Comparison of ENCODE assay signal across 11 cellular contexts in genomic region chr16:9225527-9226316, GRCh38.
DNase-seq lines count a peak whose midpoint lies in the region; ATAC-seq, FAIRE-seq and TF ChIP-seq lines count a peak whose summit lies in the region.
"Had no signal": no experiment of that assay in that cellular context is flagged by ENCODE, and none has a peak within 500 bp of the region (broad histone marks: within the 10 kb centered on the region; RNA-seq: fewer than 3 reads in every experiment).

No MANE protein-coding gene starts in this region.

- H3K14ac ChIP-seq in H1 (ENCODE audit: insufficient read length): no peak overlapping the region

- no peaks in the 10 kb centered on the region for H3K9me2 ChIP-seq in MM.1S (replicated peaks; ENCODE audit: insufficient read depth, low read length)

- H2AK5ac ChIP-seq in H1 (ENCODE audit: low read depth, low read length): no peak overlapping the region; the same call in 1 of the 2 replicates

- peak; percentile 70 to 76 for TF ChIP-seq RAD21 in H1 (IDR thresholded peaks at IDR 0.05 in 1 of 2, conservative IDR thresholded peaks at IDR 0.05 in 1 of 2; ENCODE audit: low read depth in 2 of 2, low read length in 2 of 2)

- H4K8ac ChIP-seq in H1 (ENCODE audit: extremely low read depth, insufficient read depth, low read length): no peak overlapping the region

- DNase-seq in SIG-M5 treated with dmso at 0.1 percent for 504 hours (lab: John Stamatoyannopoulos, UW; ENCODE audit: unreplicated experiment) (peak; percentile 8), SIG-M5 (lab: John Stamatoyannopoulos, UW) (no peak), MM.1S (no peak), H1 (ENCODE audit: low read depth in 1 of 2, low spot score in 2 of 2) (no peak), sigmoid colon (peak; percentile 30)
- DNase-seq: activated CD4-positive, alpha-beta T cell treated with anti-CD3 and anti-CD28 coated beads, Interleukin-2, amount 50 U/mL, for 1 hour; mucosa of descending colon; NCI-H1417 treated with DMSO at 0.1 percent for 48 hours had no signal

- H4K5ac ChIP-seq in H1 (ENCODE audit: insufficient read length, low read depth, low read length): no peak overlapping the region

- H2AFZ ChIP-seq in MM.1S (ENCODE audit: low read length): no peak overlapping the region
- H2AFZ ChIP-seq in H1 (ENCODE audit: low read length): no peak overlapping the region

- H2BK12ac ChIP-seq in H1 (ENCODE audit: low read depth, low read length): no peak overlapping the region

- H3K79me1 ChIP-seq in H1 (ENCODE audit: low read depth, low read length): no peaks in the 10 kb centered on the region

- H3K27ac ChIP-seq in MM.1S (ENCODE audit: low read length) (no peak overlapping the region), H1 (ENCODE audit: low read depth, low read length) (no peak overlapping the region), sigmoid colon (no peak overlapping the region)

- no peak overlapping the region for H3K18ac ChIP-seq in H1 (ENCODE audit: extremely low read depth, low read length)

- H3K23me2 ChIP-seq in H1 (ENCODE audit: low read depth, low read length): no peaks in the 10 kb centered on the region

- H3K4me3 ChIP-seq in MM.1S (ENCODE audit: low read length) (no peak overlapping the region), H1 (ENCODE audit: extremely low read depth in 1 of 4, insufficient read depth in 2 of 4, low read depth in 3 of 4, low read length in 4 of 4) (no peak overlapping the region), sigmoid colon (no peak overlapping the region)
- H3K4me3 ChIP-seq: mucosa of descending colon had no signal

- TF ChIP-seq EP300 in H1 (IDR thresholded peaks at IDR 0.05; ENCODE audit: borderline replicate concordance in 1 of 2, low read depth in 2 of 2, low read length in 2 of 2) (no peak), sigmoid colon (IDR thresholded peaks at IDR 0.05) (no peak)

- CTCF ChIA-PET in H1 (lab: Charles Lee; ENCODE audit: partially characterized antibody): interaction anchor here (0.6 to 3.3 kb wide), 17 partner anchors 9 to 1469 kb away, joined by 3 to 14 read pairs (median 4); partner anchors contain the start of gene TEKT5

- H3K4ac ChIP-seq in H1 (replicated peaks; ENCODE audit: insufficient read length, low read depth, low read length): no peak overlapping the region

- no peak overlapping the region for H3K23ac ChIP-seq in H1 (ENCODE audit: insufficient read length)

- H4K20me1 ChIP-seq in MM.1S (ENCODE audit: insufficient read depth, low read length) (no peaks in the 10 kb centered on the region), H1 (replicated peaks in 1 of 2; ENCODE audit: control insufficient read depth in 1 of 2, insufficient read depth in 2 of 2, low read length in 2 of 2) (peaks cover 0 to 3% of the 10 kb centered on the region in 2 experiments)

- no peaks in the 10 kb centered on the region for H3K27me3 ChIP-seq in MM.1S (replicated peaks; ENCODE audit: insufficient read depth, low read length)
- no peaks in the 10 kb centered on the region for H3K27me3 ChIP-seq in H1 (replicated peaks in 1 of 4; ENCODE audit: control insufficient read depth in 3 of 4, extremely low read depth in 1 of 4, insufficient read depth in 3 of 4, low read length in 3 of 4)
- no peaks in the 10 kb centered on the region for H3K27me3 ChIP-seq in sigmoid colon

- no peak overlapping the region for H2BK120ac ChIP-seq in H1 (replicated peaks; ENCODE audit: low read depth, low read length)

- POLR2A ChIA-PET in H1 (lab: Charles Lee; ENCODE audit: partially characterized antibody): interaction anchor here (0.6 kb wide), 1 partner anchor 9 kb away, joined by 3 read pairs; no protein-coding TSS in a partner anchor

- H3K79me2 ChIP-seq in MM.1S (ENCODE audit: low read length) (no peaks in the 10 kb centered on the region), H1 (ENCODE audit: control insufficient read depth in 1 of 2, insufficient read depth in 2 of 2, low read length in 2 of 2) (no peaks in the 10 kb centered on the region)

- H4K91ac ChIP-seq in H1 (replicated peaks; ENCODE audit: insufficient read length, low read length): no peak overlapping the region

- H3K9me3 ChIP-seq in MM.1S (replicated peaks; ENCODE audit: insufficient read depth, low read length): no peaks in the 10 kb centered on the region
- H3K9me3 ChIP-seq in H1 (ENCODE audit: insufficient read depth in 2 of 2, low read depth in 1 of 2, low read length in 1 of 2): no peaks in the 10 kb centered on the region
- no peaks in the 10 kb centered on the region for H3K9me3 ChIP-seq in sigmoid colon
- H3K9me3 ChIP-seq: mucosa of descending colon had no signal

- ATAC-seq in GM21526 (IDR thresholded peaks at IDR 0.05; ENCODE audit: low FRiP score, unreplicated experiment) (no peak), GM18498 (IDR thresholded peaks at IDR 0.05; ENCODE audit: unreplicated experiment) (no peak), GM19397 (IDR thresholded peaks at IDR 0.05; ENCODE audit: unreplicated experiment) (no peak)
- ATAC-seq: mucosa of descending colon had no signal

- no peaks in the 10 kb centered on the region for H3K36me3 ChIP-seq in MM.1S (replicated peaks; ENCODE audit: insufficient read depth, low read length)
- no peaks in the 10 kb centered on the region for H3K36me3 ChIP-seq in H1 (ENCODE audit: control insufficient read depth in 2 of 4, insufficient read depth in 4 of 4, low read length in 3 of 4)
- H3K36me3 ChIP-seq in sigmoid colon: no peaks in the 10 kb centered on the region

- H3K4me1 ChIP-seq in MM.1S (ENCODE audit: low read length) (no peaks in the 10 kb centered on the region), H1 (replicated peaks in 1 of 4; ENCODE audit: control insufficient read depth in 3 of 4, insufficient read depth in 4 of 4, low read length in 3 of 4) (no peaks in the 10 kb centered on the region; a peak in 1 of 7 replicates), sigmoid colon (no peaks in the 10 kb centered on the region)

- peak; percentile 31 for TF ChIP-seq CTCF in MM.1S (IDR thresholded peaks at IDR 0.05; ENCODE audit: low read length)
- TF ChIP-seq CTCF in H1 (IDR thresholded peaks at IDR 0.05; ENCODE audit: control extremely low read depth in 1 of 3, insufficient read depth in 1 of 3, low read depth in 1 of 3, low read length in 3 of 3): peak; percentile 75 to 87 (median 77)
- no peak for TF ChIP-seq CTCF in sigmoid colon (IDR thresholded peaks at IDR 0.05)

- H2BK15ac ChIP-seq in H1 (ENCODE audit: low read length): no peak overlapping the region

- no peak overlapping the region for H3K56ac ChIP-seq in H1 (replicated peaks; ENCODE audit: insufficient read length, low read depth, low read length)

- TF ChIP-seq POLR2A in H1 (IDR thresholded peaks at IDR 0.05; ENCODE audit: control extremely low read depth in 1 of 2, low read depth in 2 of 2, low read length in 2 of 2) (no peak), sigmoid colon (IDR thresholded peaks at IDR 0.05) (no peak)

- intact Hi-C loops in sigmoid colon (cut with DNase I): no loop called here

- H2BK20ac ChIP-seq in H1 (ENCODE audit: low read length): no peak overlapping the region

- H3F3A ChIP-seq in MM.1S (ENCODE audit: insufficient read depth, low read length): no peaks in the 10 kb centered on the region

- peak; percentile 60 for FAIRE-seq in H1 (lab: Jason Lieb, UNC)

- H3K4me2 ChIP-seq in MM.1S (ENCODE audit: low read depth, low read length): no peak overlapping the region
- no peak overlapping the region for H3K4me2 ChIP-seq in H1 (ENCODE audit: insufficient read depth in 1 of 2, low read depth in 2 of 2, low read length in 2 of 2)

- no peak overlapping the region for H2BK5ac ChIP-seq in H1 (ENCODE audit: low read depth, low read length)

- 25% methylated on average over 4 of the region's 5 CpGs; no CpG with 5 or more reads in 1 of the 2 experiments for WGBS in H1 (ENCODE audit: extremely low coverage in 1 of 2, insufficient coverage in 1 of 2, insufficient read length in 1 of 2, insufficient replicate concordance in 2 of 2, low coverage in 1 of 2, low lambda C conversion rate in 2 of 2, missing lambda C conversion rate in 1 of 2), 2 experiments
- WGBS in sigmoid colon, 2 donors: 50 to 53% methylated on average over 5 of the region's 5 CpGs

- H3K9ac ChIP-seq in MM.1S (ENCODE audit: low read length) (no peak overlapping the region), H1 (replicated peaks in 1 of 4; ENCODE audit: extremely low read depth in 1 of 4, low read depth in 3 of 4, low read length in 3 of 4) (no peak overlapping the region)

TF ChIP-seq in H1, 55 proteins besides CTCF, POLR2A, EP300 and RAD21 (continues in another document):
- TF ChIP-seq ATF2 (IDR thresholded peaks at IDR 0.05; ENCODE audit: low read length) (no peak), MAFK (IDR thresholded peaks at IDR 0.05; ENCODE audit: low read depth, low read length) (no peak), POLR2AphosphoS5 (IDR thresholded peaks at IDR 0.05; ENCODE audit: low read depth, low read length) (no peak)

Comparison
In these comparisons a context has a peak if more than half of its experiments do, and no peak if none do; other contexts are left out.
1. DNase-seq: peak in SIG-M5 treated with dmso at 0.1 percent for 504 hours (single experiment) and sigmoid colon (single experiment); none in SIG-M5 (single experiment), MM.1S (single experiment) and H1 (0 of 2).
2. CTCF ChIP-seq: peak in MM.1S (single experiment) and H1 (3 of 3); none in sigmoid colon (0 of 4).